In genomic region chr1:16899020-16899419, GRCh38 we compare ENCODE assay signal across 2 cellular contexts. TPM values are rescaled to one million over a fixed set of nuclear protein-coding genes. Genes with fewer than 3 reads are reported as not detected.
"Had no signal": no experiment of that assay in that cellular context is flagged by ENCODE, and none has a peak within 500 bp of the region (broad histone marks: within the 10 kb centered on the region; RNA-seq: fewer than 3 reads in every experiment).

No MANE protein-coding gene starts in this region.

RNA-seq across cellular contexts. Expression of gene RNU1-2, which starts 3.2 kb away (rescaled TPM):
- total RNA-seq: M059J had no signal
- polyA plus RNA-seq: SK-N-SH had no signal
